8 cellular contexts compared by ENCODE assay signal in genomic region chr12:101829639-101830390, GRCh38. TPM values are rescaled to one million over a fixed set of nuclear protein-coding genes. Genes with fewer than 3 reads are reported as not detected.
DNase-seq lines count a peak whose midpoint lies in the region; ATAC-seq and TF ChIP-seq lines count a peak whose summit lies in the region.

No MANE protein-coding gene starts in this region.

- H3K27ac Mint-ChIP-seq in Caco-2 (ENCODE audit: unreplicated experiment) (peak overlapping the region; percentile 77), WTC11 (peak overlapping the region; percentile 60; the same call in 1 of the 2 replicates)

- H3K4me3 ChIP-seq in Caco-2 (ENCODE audit: low read depth, low read length): peak overlapping the region; percentile 98
- peak overlapping the region; percentile 67 to 99 (median 81) for H3K4me3 ChIP-seq in heart left ventricle
- peak overlapping the region; percentile 69 to 90 (median 76) for H3K4me3 ChIP-seq in gastrocnemius medialis

- H3K27ac ChIP-seq in heart left ventricle (peak overlapping the region in 11 of 12 donors; percentile 74 to 90 (median 84)), gastrocnemius medialis (peak overlapping the region; percentile 76 to 89 (median 82))

- ATAC-seq in HG02840 (IDR thresholded peaks at IDR 0.05; ENCODE audit: low FRiP score, unreplicated experiment): peak; percentile 5
- no peak for ATAC-seq in WTC11
- ATAC-seq in heart left ventricle: peak in 3 of 4 donors; percentile 5 to 10 (median 10)
- peak; percentile 30 to 31 for ATAC-seq in gastrocnemius medialis
- no peak for ATAC-seq in HG03469 (IDR thresholded peaks at IDR 0.05; ENCODE audit: unreplicated experiment)

- intact Hi-C loops in Caco-2 (cut with micrococcal nuclease; ENCODE audit: unreplicated experiment): loop anchor here (2.0 kb wide), 3 partner anchors 259 to 423 kb away; partner anchors contain the start of gene ARL1
- intact Hi-C loops in heart left ventricle (cut with DNase I): loop anchor here in 8 of 10 donors (2.0 to 10.0 kb wide), 10 partner anchors 37 to 423 kb away; partner anchors contain the start of genes CHPT1 (in 2 of the 8), DRAM1 (in 2 of the 8) and ARL1 (in 1 of the 8)
- intact Hi-C loops in gastrocnemius medialis (cut with DNase I; ENCODE audit: low total_unique reads): loop anchor here (1.0 to 5.0 kb wide), 2 partner anchors 38 to 423 kb away; partner anchors contain the start of gene ARL1

- DNase-seq in Caco-2 (no peak), WTC11 (ENCODE audit: low spot score) (no peak), heart left ventricle (no peak), gastrocnemius medialis (no peak), NCI-H526 (lab: John Stamatoyannopoulos, UW) (no peak), SKM-1 treated with dmso at 0.1 percent for 144 hours (lab: John Stamatoyannopoulos, UW; ENCODE audit: unreplicated experiment) (no peak)

- CTCF ChIA-PET in Caco-2 (lab: Charles Lee) (interaction anchor here (0.5 to 2.7 kb wide), 9 partner anchors 10 to 939 kb away, joined by 3 to 34 read pairs (median 6); no protein-coding TSS in a partner anchor), WTC11 (lab: Charles Lee) (interaction anchor here (0.6 to 6.8 kb wide), 20 partner anchors 9 to 818 kb away, joined by 3 to 71 read pairs (median 4); partner anchors contain the start of gene DRAM1)

- H3K36me3 Mint-ChIP-seq in Caco-2 (ENCODE audit: insufficient read depth, unreplicated experiment) (no peaks in the 10 kb centered on the region), WTC11 (no peaks in the 10 kb centered on the region)

- no peak for TF ChIP-seq POLR2A in heart left ventricle (IDR thresholded peaks at IDR 0.05)
- TF ChIP-seq POLR2A in gastrocnemius medialis (IDR thresholded peaks at IDR 0.05): no peak

- BruUV-seq in Caco-2 (replicated peaks; lab: Mats Ljungman, UMichigan): TSS peak; percentile 48

- in situ Hi-C loops in gastrocnemius medialis (cut with MboI; ENCODE audit: low sequenced_read_pairs in 4 of 4): loop anchor here (5.0 to 25.0 kb wide), 4 partner anchors 48 to 425 kb away; partner anchors contain the start of gene ARL1 (in 3 of the 4)

- H3K9me3 ChIP-seq in Caco-2: no peaks in the 10 kb centered on the region
- no peaks in the 10 kb centered on the region for H3K9me3 ChIP-seq in heart left ventricle
- no peaks in the 10 kb centered on the region for H3K9me3 ChIP-seq in gastrocnemius medialis

- H3K9me3 Mint-ChIP-seq in Caco-2 (ENCODE audit: unreplicated experiment) (no peaks in the 10 kb centered on the region), WTC11 (no peaks in the 10 kb centered on the region)

- POLR2A ChIA-PET in Caco-2 (lab: Charles Lee) (no interaction called here), WTC11 (lab: Charles Lee) (interaction anchor here (0.6 to 1.0 kb wide), 4 partner anchors 56 to 1004 kb away, joined by 3 to 5 read pairs (median 4); no protein-coding TSS in a partner anchor)

- H3K4me1 Mint-ChIP-seq in Caco-2 (ENCODE audit: low read depth, unreplicated experiment): peaks cover 3% of the 10 kb centered on the region
- peaks cover 39% of the 10 kb centered on the region for H3K4me1 Mint-ChIP-seq in WTC11

- H3K4me1 ChIP-seq in Caco-2 (0 out of 2 replicates have a peak, but pooled peaks cover 4% of the 10 kb centered on the region), heart left ventricle (peaks cover 0 to 54% (median 29%) of the 10 kb centered on the region in 12 donors), gastrocnemius medialis (peaks cover 13 to 45% of the 10 kb centered on the region in 2 donors)

- no peaks in the 10 kb centered on the region for H3K27me3 ChIP-seq in Caco-2 (replicated peaks; ENCODE audit: control insufficient read depth, insufficient read depth, low read length)
- no peaks in the 10 kb centered on the region for H3K27me3 ChIP-seq in heart left ventricle
- no peaks in the 10 kb centered on the region for H3K27me3 ChIP-seq in gastrocnemius medialis

- TF ChIP-seq CTCF in Caco-2 (IDR thresholded peaks at IDR 0.05; ENCODE audit: insufficient read depth in 1 of 2, low read depth in 1 of 2, low read length in 1 of 2, severe bottlenecking in 1 of 2, unreplicated experiment in 1 of 2) (no peak), WTC11 (IDR thresholded peaks at IDR 0.05) (no peak), heart left ventricle (IDR thresholded peaks at IDR 0.05) (no peak), gastrocnemius medialis (IDR thresholded peaks at IDR 0.05 in 4 of 5, conservative IDR thresholded peaks at IDR 0.05 in 1 of 5) (no peak)

- H3K36me3 ChIP-seq in Caco-2 (ENCODE audit: control insufficient read depth, insufficient read depth, low read length) (no peaks in the 10 kb centered on the region), heart left ventricle (no peaks in the 10 kb centered on the region), gastrocnemius medialis (no peaks in the 10 kb centered on the region)

- H3K27me3 Mint-ChIP-seq in Caco-2 (ENCODE audit: insufficient read depth, unreplicated experiment): no peaks in the 10 kb centered on the region
- no peaks in the 10 kb centered on the region for H3K27me3 Mint-ChIP-seq in WTC11 (ENCODE audit: low read depth)

- peak overlapping the region; percentile 90 for H3K4me3 Mint-ChIP-seq in Caco-2 (ENCODE audit: unreplicated experiment)
- H3K4me3 Mint-ChIP-seq in WTC11: peak overlapping the region; percentile 96

- 5 to 7% (median 6%) methylated on average over 13 of the region's 13 CpGs for WGBS in heart left ventricle, 4 donors

TF ChIP-seq in WTC11, 78 proteins besides CTCF, POLR2A, EP300 and RAD21 (continues in another document):
- TF ChIP-seq ATF3 (CRISPR knock-in tag; conservative IDR thresholded peaks at IDR 0.05) (no peak), KAT7 (CRISPR knock-in tag; IDR thresholded peaks at IDR 0.05; ENCODE audit: borderline replicate concordance) (no peak), NFATC4 (CRISPR knock-in tag; IDR thresholded peaks at IDR 0.05) (no peak), NFYB (CRISPR knock-in tag; conservative IDR thresholded peaks at IDR 0.05; ENCODE audit: low read depth) (no peak), CREB1 (CRISPR knock-in tag; IDR thresholded peaks at IDR 0.05) (no peak), ZNF671 (CRISPR knock-in tag; IDR thresholded peaks at IDR 0.05) (no peak), MYBL2 (CRISPR knock-in tag; IDR thresholded peaks at IDR 0.05) (no peak), TCF7 (CRISPR knock-in tag; IDR thresholded peaks at IDR 0.05; ENCODE audit: low read depth) (no peak), OVOL2 (CRISPR knock-in tag; IDR thresholded peaks at IDR 0.05; ENCODE audit: borderline replicate concordance) (no peak), CBFB (CRISPR knock-in tag; IDR thresholded peaks at IDR 0.05; ENCODE audit: low read depth) (no peak), NR3C1 (CRISPR knock-in tag; conservative IDR thresholded peaks at IDR 0.05; ENCODE audit: low read depth) (no peak), STAT6 (CRISPR knock-in tag; conservative IDR thresholded peaks at IDR 0.05; ENCODE audit: low read depth) (no peak), JUN (CRISPR knock-in tag; IDR thresholded peaks at IDR 0.05) (no peak), ZSCAN18 (CRISPR knock-in tag; IDR thresholded peaks at IDR 0.05) (no peak), ZNF423 (CRISPR knock-in tag; IDR thresholded peaks at IDR 0.05) (no peak)

RNA-seq across cellular contexts. Expression of gene GNPTAB, which starts 0.9 kb away (rescaled TPM):
- total RNA-seq in Caco-2 (2022): 33.1 and 39.1 TPM in 2 replicates
- 22.5 to 25.4 TPM (median 24.4 TPM) in 3 replicates for total RNA-seq in WTC11 (2021)
- total RNA-seq in heart left ventricle: 10 to 100 TPM; 23.5 to 61.2 (median 45.9) TPM
- 10 to 100 TPM; 18.0 to 24.0 TPM for polyA plus RNA-seq in heart left ventricle
- total RNA-seq in gastrocnemius medialis: 10 to 100 TPM; 10.7 to 30.3 (median 16.2) TPM

RNA-seq across cellular contexts. Expression of gene DRAM1, which starts 47.6 kb away (rescaled TPM):
- total RNA-seq in Caco-2 (2022) (44.5 and 46.4 TPM in 2 replicates), WTC11 (2021) (6.0 to 6.9 TPM (median 6.6 TPM) in 3 replicates), heart left ventricle (10 to 100 TPM in 2 of 9 donors, 1 to 10 TPM in 7; 3.7 to 40.7 (median 4.3) TPM), gastrocnemius medialis (1 to 10 TPM; 2.9 to 7.2 (median 4.1) TPM)
- 1 to 10 TPM; 2.9 to 3.9 TPM for polyA plus RNA-seq in heart left ventricle

Comparison
In these comparisons a context has a peak if more than half of its experiments do, and no peak if none do; other contexts are left out.
1. ATAC-seq: peak in HG02840 (single experiment), heart left ventricle (3 of 4) and gastrocnemius medialis (2 of 2); none in WTC11 (single experiment) and HG03469 (single experiment).
2. Peak in every context shown above with its lines, with median percentiles within 50 percentile points of each other: H3K4me3 ChIP-seq.